ENCODE assay signal across 8 cellular contexts in genomic region chr12:46574853-46575252, GRCh38.
"Had no signal": no experiment of that assay in that cellular context is flagged by ENCODE, and none has a peak within 500 bp of the region (broad histone marks: within the 10 kb centered on the region; RNA-seq: fewer than 3 reads in every experiment).

No MANE protein-coding gene starts in this region.

- H3K9me3 ChIP-seq: HAP-1 had no signal

- H3K4me3 ChIP-seq: GM23248, HAP-1, K562 had no signal

- H3K36me3 ChIP-seq: HAP-1 had no signal

- DNase-seq: GM23248, GOT3, H7, HFFc6, IMR-90 had no signal

- H3K4me1 ChIP-seq: HAP-1 had no signal

- ATAC-seq: HCT116, K562 had no signal

- H3K9ac ChIP-seq: GM23248 had no signal

- H3K4me3 Mint-ChIP-seq: HFFc6 had no signal

- H3K27ac Mint-ChIP-seq: HFFc6 had no signal

- H3K27ac ChIP-seq: GM23248 had no signal
